19 cellular contexts compared by ENCODE assay signal in the genomic region with DNA sequence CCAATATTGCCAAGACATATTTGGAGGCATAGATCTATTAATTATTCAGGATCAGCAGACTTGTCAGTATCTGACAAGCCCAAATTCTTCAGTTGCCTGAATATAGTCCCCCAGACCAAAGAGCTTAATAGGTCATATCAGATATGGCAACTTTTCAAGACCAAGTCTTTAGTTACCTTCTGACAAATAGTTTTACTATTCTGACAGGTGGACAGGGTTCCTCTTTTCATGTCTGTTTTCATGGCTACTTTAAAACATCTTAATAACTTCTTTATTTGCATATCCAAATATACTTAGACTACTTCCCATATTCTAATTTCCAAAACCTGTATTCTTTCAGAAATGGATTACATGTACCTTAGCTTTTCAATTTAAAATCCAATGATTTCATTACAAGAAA.
A peak's percentile ranks its signal among the peaks of the same experiment; 100 is the strongest.
DNase-seq lines count a peak whose midpoint lies in the region; ATAC-seq and TF ChIP-seq lines count a peak whose summit lies in the region.
"Had no signal": no experiment of that assay in that cellular context is flagged by ENCODE, and none has a peak within 500 bp of the region (broad histone marks: within the 10 kb centered on the region; RNA-seq: fewer than 3 reads in every experiment).

No MANE protein-coding gene starts in this region.

- TF ChIP-seq CTCF in DOHH2 (IDR thresholded peaks at IDR 0.05; ENCODE audit: low read depth, low read length, poor library complexity, severe bottlenecking) (no peak), chondrocyte (IDR thresholded peaks at IDR 0.05) (no peak), lower lobe of right lung (IDR thresholded peaks at IDR 0.05) (no peak)

- no peaks in the 10 kb centered on the region for H3K79me2 ChIP-seq in DOHH2 (ENCODE audit: control insufficient read depth, low read length)
- peaks cover 8% of the 10 kb centered on the region; the same call in 1 of the 2 replicates for H3K79me2 ChIP-seq in Karpas-422 (ENCODE audit: low read length)

- no peaks in the 10 kb centered on the region for H3K9me3 Mint-ChIP-seq in stimulated activated memory B cell treated with anti-CD40 and anti-IgM and Interleukin-4, amounts not matched to agents 10 μg/mL and 1 μg/mL and 100 μg/mL, for 72 hours
- H3K9me3 Mint-ChIP-seq in chondrocyte (ENCODE audit: low read depth) = no peaks in the 10 kb centered on the region
- H3K9me3 Mint-ChIP-seq: CD4-positive, alpha-beta T cell; CD8-positive, alpha-beta memory T cell had no signal

- H3K4me1 Mint-ChIP-seq in stimulated activated memory B cell treated with anti-CD40 and anti-IgM and Interleukin-4, amounts not matched to agents 10 μg/mL and 1 μg/mL and 100 μg/mL, for 72 hours = peaks cover 34% of the 10 kb centered on the region
- H3K4me1 Mint-ChIP-seq in chondrocyte (ENCODE audit: low read depth) = peaks cover 2% of the 10 kb centered on the region

- H3K4me3 Mint-ChIP-seq in stimulated activated memory B cell treated with anti-CD40 and anti-IgM and Interleukin-4, amounts not matched to agents 10 μg/mL and 1 μg/mL and 100 μg/mL, for 72 hours = no peak overlapping the region
- H3K4me3 Mint-ChIP-seq in chondrocyte (ENCODE audit: unreplicated experiment) = no peak overlapping the region
- H3K4me3 Mint-ChIP-seq: CD14-positive monocyte; CD4-positive, alpha-beta T cell; CD8-positive, alpha-beta memory T cell had no signal

- H3K9me2 ChIP-seq in DOHH2 (replicated peaks; ENCODE audit: control insufficient read depth, low read length) (no peaks in the 10 kb centered on the region), Karpas-422 (replicated peaks; ENCODE audit: insufficient read depth, low read length) (no peaks in the 10 kb centered on the region)

- H3K27ac Mint-ChIP-seq in stimulated activated memory B cell treated with anti-CD40 and anti-IgM and Interleukin-4, amounts not matched to agents 10 μg/mL and 1 μg/mL and 100 μg/mL, for 72 hours = peak overlapping the region; percentile 55
- no peak overlapping the region for H3K27ac Mint-ChIP-seq in chondrocyte (ENCODE audit: unreplicated experiment)
- H3K27ac Mint-ChIP-seq: CD4-positive, alpha-beta T cell had no signal

- no peaks in the 10 kb centered on the region for H4K20me1 ChIP-seq in DOHH2 (ENCODE audit: control insufficient read depth, insufficient read depth, low read depth, low read length)
- H4K20me1 ChIP-seq in Karpas-422 (ENCODE audit: insufficient read depth, low read depth, low read length) = no peaks in the 10 kb centered on the region
- H4K20me1 ChIP-seq: BLaER1 treated with 17β-estradiol and CSF1 and Interleukin-3, amounts not matched to agents 10 nM and 100 nM had no signal

- H3K4me3 ChIP-seq in DOHH2 (ENCODE audit: low read length) (peak overlapping the region; percentile 21), Karpas-422 (ENCODE audit: low read length) (peak overlapping the region; percentile 15; the same call in 1 of the 2 replicates), lower lobe of right lung (no peak overlapping the region)
- H3K4me3 ChIP-seq: BLaER1 treated with 17β-estradiol and CSF1 and Interleukin-3, amounts not matched to agents 10 nM and 100 nM; GM23248 had no signal

- intact Hi-C loops in lower lobe of right lung (cut with DNase I) = no loop called here

- ATAC-seq in stimulated activated memory B cell treated with anti-CD40 and anti-IgM and Interleukin-4, amounts not matched to agents 10 μg/mL and 1 μg/mL and 100 μg/mL, for 72 hours = no peak
- no peak for ATAC-seq in lower lobe of right lung

- H3K36me3 ChIP-seq in DOHH2 (ENCODE audit: control insufficient read depth, low read length) (peaks cover 21% of the 10 kb centered on the region), Karpas-422 (ENCODE audit: insufficient read depth, low read length) (peaks cover 18% of the 10 kb centered on the region), lower lobe of right lung (peaks cover 37% of the 10 kb centered on the region)

- H3K4me2 ChIP-seq in DOHH2 (ENCODE audit: low read length) = peak overlapping the region; percentile 59
- peak overlapping the region; percentile 47 for H3K4me2 ChIP-seq in Karpas-422 (ENCODE audit: low read depth, low read length, poor library complexity, severe bottlenecking)

- no peaks in the 10 kb centered on the region for H3K27me3 ChIP-seq in DOHH2 (ENCODE audit: control insufficient read depth, low read length)
- H3K27me3 ChIP-seq in Karpas-422 (ENCODE audit: low read length) = no peaks in the 10 kb centered on the region
- no peaks in the 10 kb centered on the region for H3K27me3 ChIP-seq in lower lobe of right lung (ENCODE audit: low read depth)
- H3K27me3 ChIP-seq: BE2C; BLaER1 treated with 17β-estradiol and CSF1 and Interleukin-3, amounts not matched to agents 10 nM and 100 nM had no signal

- peaks cover 81% of the 10 kb centered on the region for H3K36me3 Mint-ChIP-seq in stimulated activated memory B cell treated with anti-CD40 and anti-IgM and Interleukin-4, amounts not matched to agents 10 μg/mL and 1 μg/mL and 100 μg/mL, for 72 hours
- peaks cover 25% of the 10 kb centered on the region for H3K36me3 Mint-ChIP-seq in chondrocyte (ENCODE audit: low read depth)

- H3K27me3 Mint-ChIP-seq in stimulated activated memory B cell treated with anti-CD40 and anti-IgM and Interleukin-4, amounts not matched to agents 10 μg/mL and 1 μg/mL and 100 μg/mL, for 72 hours = no peaks in the 10 kb centered on the region
- H3K27me3 Mint-ChIP-seq in chondrocyte (ENCODE audit: low read depth) = no peaks in the 10 kb centered on the region
- H3K27me3 Mint-ChIP-seq: CD4-positive, alpha-beta T cell; CD8-positive, alpha-beta memory T cell had no signal

- DNase-seq in Karpas-422 = peak; percentile 72
- DNase-seq in germinal center (ENCODE audit: low spot score) = peak; percentile 28
- no peak for DNase-seq in NCI-H1105 (lab: John Stamatoyannopoulos, UW)
- no peak for DNase-seq in chondrocyte (ENCODE audit: low spot score)
- DNase-seq in lower lobe of right lung = no peak
- DNase-seq in NK-92 treated with Interleukin-12 subunit alpha and Interleukin-12 subunit beta, amount 100 ng/mL, for 24 hours (lab: John Stamatoyannopoulos, UW) = no peak
- DNase-seq: BE2C; CD4-positive, alpha-beta T cell; CD8-positive, alpha-beta memory T cell; DMS 273 treated with DMSO at 0.1 percent for 48 hours; DMS79; GF-D8; GM23248; H7; HCEC 1CT had no signal

- H3K27ac ChIP-seq in DOHH2 (ENCODE audit: low read depth, low read length) (peak overlapping the region; percentile 48), Karpas-422 (ENCODE audit: low read length) (peak overlapping the region; percentile 69), lower lobe of right lung (no peak overlapping the region)
- H3K27ac ChIP-seq: BLaER1 treated with 17β-estradiol and CSF1 and Interleukin-3, amounts not matched to agents 10 nM and 100 nM; GM23248 had no signal

- H3K9me3 ChIP-seq in DOHH2 (ENCODE audit: control insufficient read depth, insufficient read depth, low read length) (no peaks in the 10 kb centered on the region), Karpas-422 (ENCODE audit: low read length) (no peaks in the 10 kb centered on the region), lower lobe of right lung (no peaks in the 10 kb centered on the region)
- H3K9me3 ChIP-seq: BE2C had no signal

- H2AFZ ChIP-seq in Karpas-422 (ENCODE audit: low read length) = no peak overlapping the region
- H2AFZ ChIP-seq: GM23248 had no signal

- H3K4me1 ChIP-seq in DOHH2 (ENCODE audit: control insufficient read depth, low read length) (peaks cover 34% of the 10 kb centered on the region), Karpas-422 (ENCODE audit: low read length) (peaks cover 23% of the 10 kb centered on the region), lower lobe of right lung (peaks cover 27% of the 10 kb centered on the region)
- H3K4me1 ChIP-seq: BE2C had no signal

- H3F3A ChIP-seq in DOHH2 (ENCODE audit: control insufficient read depth, insufficient read depth) = no peaks in the 10 kb centered on the region

- H3K9ac ChIP-seq in Karpas-422 (ENCODE audit: low read length) = no peak overlapping the region
- H3K9ac ChIP-seq: BLaER1 treated with 17β-estradiol and CSF1 and Interleukin-3, amounts not matched to agents 10 nM and 100 nM; GM23248 had no signal

Comparison
In these comparisons a context has a peak if more than half of its experiments do, and no peak if none do; other contexts are left out.
1. DNase-seq: peak in Karpas-422 (single experiment) and germinal center (single experiment); none in NCI-H1105 (single experiment), chondrocyte (single experiment), lower lobe of right lung (single experiment) and NK-92 treated with Interleukin-12 subunit alpha and Interleukin-12 subunit beta, amount 100 ng/mL, for 24 hours (single experiment).